Comparison of ENCODE assay signal across 22 cellular contexts in genomic region chr2:165275932-165276331, GRCh38. TPM values are rescaled to one million over a fixed set of nuclear protein-coding genes. Genes with fewer than 3 reads are reported as not detected.
"Had no signal": no experiment of that assay in that cellular context is flagged by ENCODE, and none has a peak within 500 bp of the region (broad histone marks: within the 10 kb centered on the region; RNA-seq: fewer than 3 reads in every experiment).

No MANE protein-coding gene starts in this region.

- H3K4me3 ChIP-seq: left ventricle myocardium inferior, pancreas, prostate gland, sigmoid colon, spleen, transverse colon, upper lobe of left lung had no signal

- H3K4me1 ChIP-seq: pancreas, prostate gland, transverse colon had no signal

- ATAC-seq: left colon; naive thymus-derived CD8-positive, alpha-beta T cell; pancreas; right cardiac atrium; stimulated activated effector memory CD8-positive, alpha-beta T cell treated with anti-CD3 and anti-CD28 coated beads, Interleukin-12 subunit alpha, Interleukin-12 subunit beta, amount 100 ng/mL, for 72 hours had no signal

- H3K9me3 ChIP-seq: left ventricle myocardium inferior, pancreas, prostate gland, sigmoid colon, spleen, transverse colon, upper lobe of left lung had no signal

- DNase-seq: hypothalamus; immature natural killer cell; kidney; left colon; left ventricle myocardium inferior; mammary epithelial cell; mesenchymal stem cell; naive thymus-derived CD8-positive, alpha-beta T cell; nucleus accumbens; pancreas; posterior cingulate gyrus; retina; right cardiac atrium; sigmoid colon; small intestine; spleen; stimulated activated CD4-positive, alpha-beta T cell treated with anti-CD3 and anti-CD28 coated beads, Interleukin-4, amount 100 ng/mL, for 24 hours; stimulated activated naive CD4-positive, alpha-beta T cell; transverse colon; upper lobe of left lung had no signal

- H3K27me3 ChIP-seq: pancreas, sigmoid colon, spleen, transverse colon, upper lobe of left lung had no signal

- H3K27ac ChIP-seq: pancreas, prostate gland, sigmoid colon, spleen had no signal

- H3K36me3 ChIP-seq: left ventricle myocardium inferior, pancreas, prostate gland, sigmoid colon, spleen, transverse colon, upper lobe of left lung had no signal

RNA-seq across cellular contexts. Expression of gene SCN2A, which starts 36.7 kb away (rescaled TPM):
- total RNA-seq: naive thymus-derived CD8-positive, alpha-beta T cell had no signal
